Comparison of ENCODE assay signal across 8 cellular contexts in genomic region chr1:183655562-183656075, GRCh38. TPM values are rescaled to one million over a fixed set of nuclear protein-coding genes. Genes with fewer than 3 reads are reported as not detected.
DNase-seq lines count a peak whose midpoint lies in the region; ATAC-seq and TF ChIP-seq lines count a peak whose summit lies in the region.

No MANE protein-coding gene starts in this region.

- no peak overlapping the region for H3K4me3 Mint-ChIP-seq in natural killer cell treated with Interleukin-12 subunit alpha and Interleukin-12 subunit beta and Interleukin-15 and Interleukin-18, amount 100 ng/mL, for 72 hours

- peak; percentile 91 for TF ChIP-seq RAD21 in Ishikawa (IDR thresholded peaks at IDR 0.05; ENCODE audit: low read depth)

- intact Hi-C loops in esophagus muscularis mucosa (cut with DNase I): loop anchor here (1.0 kb wide), 1 partner anchor 261 kb away; no protein-coding TSS in a partner anchor

- H2AFZ ChIP-seq in OCI-LY3 (ENCODE audit: low read depth, low read length): no peak overlapping the region

- no peaks in the 10 kb centered on the region for H3K36me3 Mint-ChIP-seq in natural killer cell treated with Interleukin-12 subunit alpha and Interleukin-12 subunit beta and Interleukin-15 and Interleukin-18, amount 100 ng/mL, for 72 hours

- H3K9me3 ChIP-seq in OCI-LY3 (ENCODE audit: insufficient read depth, low read length) (no peaks in the 10 kb centered on the region), esophagus muscularis mucosa (no peaks in the 10 kb centered on the region)

- peaks cover 9% of the 10 kb centered on the region; the same call in 1 of the 2 replicates for H3K4me1 ChIP-seq in OCI-LY3 (ENCODE audit: low read length)
- peaks cover 25 to 41% (median 37%) of the 10 kb centered on the region in 4 donors for H3K4me1 ChIP-seq in esophagus muscularis mucosa

- no peaks in the 10 kb centered on the region for H3K27me3 ChIP-seq in OCI-LY3 (ENCODE audit: low read depth, low read length)
- no peaks in the 10 kb centered on the region for H3K27me3 ChIP-seq in esophagus muscularis mucosa

- peaks cover 2% of the 10 kb centered on the region for H3K9me3 Mint-ChIP-seq in natural killer cell treated with Interleukin-12 subunit alpha and Interleukin-12 subunit beta and Interleukin-15 and Interleukin-18, amount 100 ng/mL, for 72 hours

- no peaks in the 10 kb centered on the region for H3K36me3 ChIP-seq in OCI-LY3 (replicated peaks; ENCODE audit: low read depth, low read length)
- H3K36me3 ChIP-seq in esophagus muscularis mucosa: no peaks in the 10 kb centered on the region

- H3K27me3 Mint-ChIP-seq in natural killer cell treated with Interleukin-12 subunit alpha and Interleukin-12 subunit beta and Interleukin-15 and Interleukin-18, amount 100 ng/mL, for 72 hours: peaks cover 6 to 7% of the 10 kb centered on the region in 2 donors

- H3K9ac ChIP-seq in OCI-LY3 (ENCODE audit: low read length): no peak overlapping the region

- H3K27ac ChIP-seq in OCI-LY3 (ENCODE audit: low read length): no peak overlapping the region
- H3K27ac ChIP-seq in esophagus muscularis mucosa (replicated peaks in 1 of 4): peak overlapping the region in 1 of 4 donors; percentile 4

- H4K20me1 ChIP-seq in OCI-LY3 (ENCODE audit: insufficient read depth, low read length): no peaks in the 10 kb centered on the region

- H3K4me1 Mint-ChIP-seq in natural killer cell treated with Interleukin-12 subunit alpha and Interleukin-12 subunit beta and Interleukin-15 and Interleukin-18, amount 100 ng/mL, for 72 hours (ENCODE audit: low read depth in 2 of 2): peaks cover 31 to 37% of the 10 kb centered on the region in 2 donors

- H3K4me2 ChIP-seq in OCI-LY3 (ENCODE audit: low read length): peak overlapping the region; percentile 44

- no peak for TF ChIP-seq POLR2A in esophagus muscularis mucosa (IDR thresholded peaks at IDR 0.05; ENCODE audit: low read depth)

- ATAC-seq in GM19035 (IDR thresholded peaks at IDR 0.05; ENCODE audit: unreplicated experiment): peak; percentile 57
- peak in 1 of 2 donors; percentile 67 for ATAC-seq in natural killer cell treated with Interleukin-12 subunit alpha and Interleukin-12 subunit beta and Interleukin-15 and Interleukin-18, amount 100 ng/mL, for 72 hours

- TF ChIP-seq EP300 in Ishikawa (IDR thresholded peaks at IDR 0.05; ENCODE audit: borderline replicate concordance): no peak
- no peak for TF ChIP-seq EP300 in esophagus muscularis mucosa (IDR thresholded peaks at IDR 0.05)

- H3K79me2 ChIP-seq in OCI-LY3 (ENCODE audit: low read length): no peaks in the 10 kb centered on the region

- no peak overlapping the region for H3K27ac Mint-ChIP-seq in natural killer cell treated with Interleukin-12 subunit alpha and Interleukin-12 subunit beta and Interleukin-15 and Interleukin-18, amount 100 ng/mL, for 72 hours

- peak; percentile 94 for TF ChIP-seq CTCF in AG10803 (conservative IDR thresholded peaks at IDR 0.05; ENCODE audit: low read length)
- TF ChIP-seq CTCF in OCI-LY3 (IDR thresholded peaks at IDR 0.05; ENCODE audit: low read depth, low read length): peak; percentile 97
- peak; percentile 90 to 93 (median 91) for TF ChIP-seq CTCF in esophagus muscularis mucosa (IDR thresholded peaks at IDR 0.05)

- 10% methylated on average over 4 of the region's 4 CpGs for WGBS in esophagus muscularis mucosa

- no peak overlapping the region for H3K4me3 ChIP-seq in AG10803 (ENCODE audit: low read length)
- H3K4me3 ChIP-seq in OCI-LY3 (ENCODE audit: low read length): no peak overlapping the region
- H3K4me3 ChIP-seq in esophagus muscularis mucosa: no peak overlapping the region

- DNase-seq in AG10803 (ENCODE audit: low read depth): peak; percentile 81
- DNase-seq in activated T-cell treated with anti-CD3 and anti-CD28 coated beads for 4 hours: peak; percentile 74
- peak; percentile 96 for DNase-seq in esophagus muscularis mucosa (ENCODE audit: extremely low spot score)
- DNase-seq in natural killer cell treated with Interleukin-12 subunit alpha and Interleukin-12 subunit beta and Interleukin-15 and Interleukin-18, amount 100 ng/mL, for 72 hours (ENCODE audit: low spot score): peak; percentile 71
- DNase-seq in stimulated activated naive CD4-positive, alpha-beta T cell (lab: John Stamatoyannopoulos, UW): peak; percentile 23 to 80 (median 54)

TF ChIP-seq in Ishikawa, 13 proteins besides CTCF, POLR2A, EP300 and RAD21:
- TF ChIP-seq TEAD4 (IDR thresholded peaks at IDR 0.05) (no peak), EGR1 (IDR thresholded peaks at IDR 0.05) (no peak), TAF1 (IDR thresholded peaks at IDR 0.05; ENCODE audit: low read depth) (no peak), YY1 (IDR thresholded peaks at IDR 0.05; ENCODE audit: low read depth) (0 out of 2 replicates have a peak, but pooled peaks have one; percentile 36), CEBPB (IDR thresholded peaks at IDR 0.05) (no peak)
TF ChIP-seq in Ishikawa: peak in this region for 1.

RNA-seq across cellular contexts. Expression of gene APOBEC4, which starts 2.5 kb away (rescaled TPM):
- not detected for total RNA-seq in esophagus muscularis mucosa
- not detected for total RNA-seq in natural killer cell treated with Interleukin-12 subunit alpha and Interleukin-12 subunit beta and Interleukin-15 and Interleukin-18, amount 100 ng/mL, for 72 hours

RNA-seq across cellular contexts. Expression of gene ARPC5, which starts 20.0 kb away (rescaled TPM):
- total RNA-seq in esophagus muscularis mucosa: 100 to 1,000 TPM in 1 of 4 donors, 10 to 100 TPM in 3; 80.6 to 111 (median 91.1) TPM
- 100 to 1,000 TPM; 120 to 221 TPM for total RNA-seq in natural killer cell treated with Interleukin-12 subunit alpha and Interleukin-12 subunit beta and Interleukin-15 and Interleukin-18, amount 100 ng/mL, for 72 hours
